8 cellular contexts compared by ENCODE assay signal in the genomic region with DNA sequence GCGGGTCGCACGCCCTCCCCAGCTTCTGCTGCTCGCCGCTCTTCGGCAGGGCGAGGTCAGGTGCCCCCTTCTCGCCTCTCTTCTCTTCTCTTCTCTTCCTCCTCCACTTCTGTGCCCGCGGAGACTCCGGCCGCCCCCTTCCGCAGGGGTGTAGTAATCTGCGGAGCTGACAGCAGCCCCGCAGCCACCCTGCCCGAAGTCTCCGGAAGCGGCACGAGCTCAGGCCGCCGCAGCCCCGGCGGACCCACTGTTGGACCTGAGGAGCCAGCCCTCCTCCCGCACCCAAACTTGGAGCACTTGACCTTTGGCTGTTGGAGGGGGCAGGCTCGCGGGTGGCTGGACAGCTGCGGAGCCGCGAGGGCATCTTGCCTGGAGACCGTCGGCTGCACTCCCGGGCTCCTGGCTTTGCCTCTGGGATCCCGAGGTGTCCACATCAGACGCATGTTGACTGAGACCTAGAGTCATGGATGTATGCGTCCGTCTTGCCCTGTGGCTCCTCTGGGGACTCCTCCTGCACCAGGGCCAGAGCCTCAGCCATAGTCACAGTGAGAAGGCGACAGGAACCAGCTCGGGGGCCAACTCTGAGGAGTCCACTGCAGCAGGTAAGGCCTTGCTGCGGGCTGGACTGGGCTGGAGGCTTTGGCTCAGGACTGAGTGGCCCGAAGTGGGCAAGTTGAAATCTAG. TPM values are rescaled to one million over a fixed set of nuclear protein-coding genes. Genes with fewer than 3 reads are reported as not detected.
DNase-seq lines count a peak whose midpoint lies in the region; ATAC-seq and TF ChIP-seq lines count a peak whose summit lies in the region.

No MANE protein-coding gene starts in this region.

- H3K4me3 ChIP-seq in cardiac muscle cell (peak overlapping the region; percentile 70), trophoblast cell (ENCODE audit: low read depth, low read length) (peak overlapping the region; percentile 81)

- no peaks in the 10 kb centered on the region for H3K36me3 ChIP-seq in cardiac muscle cell
- H3K36me3 ChIP-seq in trophoblast cell (ENCODE audit: control insufficient read depth in 1 of 2, insufficient read depth in 2 of 2, low read length in 2 of 2): no peaks in the 10 kb centered on the region

- H2BK5ac ChIP-seq in trophoblast cell (ENCODE audit: low read depth, low read length, poor library complexity): peak overlapping the region; percentile 28

- no peaks in the 10 kb centered on the region for H3K9me3 Mint-ChIP-seq in activated naive CD4-positive, alpha-beta T cell treated with anti-CD3 and anti-CD28 coated beads, Interleukin-2, amount 50 U/mL, for 72 hours

- peak overlapping the region; percentile 71 for H4K91ac ChIP-seq in trophoblast cell (ENCODE audit: low read depth, low read length)

- H3K27me3 ChIP-seq in cardiac muscle cell: no peaks in the 10 kb centered on the region
- H3K27me3 ChIP-seq in trophoblast cell (ENCODE audit: insufficient read depth, low read length): no peaks in the 10 kb centered on the region

- H3K36me3 Mint-ChIP-seq in activated naive CD4-positive, alpha-beta T cell treated with anti-CD3 and anti-CD28 coated beads, Interleukin-2, amount 50 U/mL, for 72 hours: peaks cover 16% of the 10 kb centered on the region in 2 donors

- ATAC-seq in HG02852 (IDR thresholded peaks at IDR 0.05; ENCODE audit: unreplicated experiment): peak; percentile 10
- peak; percentile 3 to 26 for ATAC-seq in activated naive CD4-positive, alpha-beta T cell treated with anti-CD3 and anti-CD28 coated beads, Interleukin-2, amount 50 U/mL, for 72 hours

- H2BK12ac ChIP-seq in trophoblast cell (ENCODE audit: low read length): no peak overlapping the region

- no peak overlapping the region for H2AK5ac ChIP-seq in trophoblast cell (ENCODE audit: low read length)

- peak overlapping the region; percentile 94 for H3K4me2 ChIP-seq in trophoblast cell (ENCODE audit: low read length)

- peak overlapping the region; percentile 51 for H4K12ac ChIP-seq in trophoblast cell (ENCODE audit: low read depth, low read length)

- peak overlapping the region; percentile 34 for H2BK120ac ChIP-seq in trophoblast cell (ENCODE audit: insufficient read depth, low read length, poor library complexity)

- peak; percentile 77 for DNase-seq in NK-92 treated with Interleukin-12 subunit alpha and Interleukin-12 subunit beta, amount 100 ng/mL, for 24 hours (lab: John Stamatoyannopoulos, UW)
- DNase-seq in NK-92 (lab: John Stamatoyannopoulos, UW; ENCODE audit: unreplicated experiment) (no peak), NOMO-1 (lab: John Stamatoyannopoulos, UW; ENCODE audit: unreplicated experiment in 2 of 2) (peak; percentile 57 to 63), cardiac muscle cell (ENCODE audit: low read depth in 1 of 2, low spot score in 1 of 2) (peak in 1 of 2 donors; percentile 51), trophoblast cell (peak; percentile 3 to 38), NCI-H128 (lab: John Stamatoyannopoulos, UW; ENCODE audit: unreplicated experiment) (no peak)
- peak; percentile 40 to 78 for DNase-seq in activated naive CD4-positive, alpha-beta T cell treated with anti-CD3 and anti-CD28 coated beads, Interleukin-2, amount 50 U/mL, for 72 hours (ENCODE audit: low spot score in 2 of 2)

- H3K4ac ChIP-seq in trophoblast cell (ENCODE audit: low read depth, low read length): peak overlapping the region; percentile 4

- no peak for TF ChIP-seq CTCF in cardiac muscle cell (IDR thresholded peaks at IDR 0.05; ENCODE audit: low read depth, low read length)

- peak overlapping the region; percentile 85 for H2AFZ ChIP-seq in trophoblast cell (ENCODE audit: insufficient read depth, low read length, poor library complexity)

- peak overlapping the region; percentile 97 for H3K27ac Mint-ChIP-seq in activated naive CD4-positive, alpha-beta T cell treated with anti-CD3 and anti-CD28 coated beads, Interleukin-2, amount 50 U/mL, for 72 hours

- no peaks in the 10 kb centered on the region for H3K9me3 ChIP-seq in cardiac muscle cell (ENCODE audit: low read depth)
- H3K9me3 ChIP-seq in trophoblast cell (ENCODE audit: insufficient read depth, low read depth, low read length): no peaks in the 10 kb centered on the region

- H3K9ac ChIP-seq in trophoblast cell (ENCODE audit: low read length): peak overlapping the region; percentile 77

- no CpG with 5 or more reads among the region's 40 CpGs for WGBS in trophoblast cell (ENCODE audit: extremely low coverage, insufficient coverage, insufficient read length)

- H3K4me1 ChIP-seq in cardiac muscle cell (ENCODE audit: low read depth) (peaks cover 43% of the 10 kb centered on the region), trophoblast cell (ENCODE audit: control insufficient read depth in 1 of 2, insufficient read depth in 2 of 2, low read length in 2 of 2) (peaks cover 11 to 16% of the 10 kb centered on the region in 2 experiments)

- peak overlapping the region; percentile 78 for H3K18ac ChIP-seq in trophoblast cell (ENCODE audit: low read length)

- peak overlapping the region; percentile 69 for H3K14ac ChIP-seq in trophoblast cell (ENCODE audit: low read length)

- H3K79me2 ChIP-seq in trophoblast cell (ENCODE audit: control insufficient read depth, insufficient read depth, low read length, poor library complexity): peaks cover 8% of the 10 kb centered on the region

- peaks cover 8% of the 10 kb centered on the region for H3K79me1 ChIP-seq in trophoblast cell (ENCODE audit: low read length)

- peak overlapping the region; percentile 51 for H3K27ac ChIP-seq in cardiac muscle cell
- H3K27ac ChIP-seq in trophoblast cell (ENCODE audit: low read depth, low read length): peak overlapping the region; percentile 12

- H4K8ac ChIP-seq in trophoblast cell (ENCODE audit: low read depth, low read length): peak overlapping the region; percentile 67

- H3K23ac ChIP-seq in trophoblast cell (ENCODE audit: low read length): no peak overlapping the region

RNA-seq across cellular contexts. Expression of a gene that starts 0.5 kb away (rescaled TPM):
- total RNA-seq in activated naive CD4-positive, alpha-beta T cell treated with anti-CD3 and anti-CD28 coated beads, Interleukin-2, amount 50 U/mL, for 72 hours: 10 to 100 TPM; 75.8 to 88.8 TPM
- total RNA-seq in cardiac muscle cell: 23.1 and 60.0 TPM in 2 replicates
- polyA plus RNA-seq in cardiac muscle cell: 16.1 and 33.1 TPM in 2 replicates
- polyA plus RNA-seq in trophoblast cell (2013): 17.6 and 18.0 TPM in 2 replicates

RNA-seq across cellular contexts. Expression of a gene that starts 15.2 kb away (rescaled TPM):
- total RNA-seq in activated naive CD4-positive, alpha-beta T cell treated with anti-CD3 and anti-CD28 coated beads, Interleukin-2, amount 50 U/mL, for 72 hours: 100 to 1,000 TPM; 109 to 154 TPM
- 31.4 and 39.1 TPM in 2 replicates for total RNA-seq in cardiac muscle cell
- 29.2 and 30.1 TPM in 2 replicates for polyA plus RNA-seq in cardiac muscle cell
- 48.3 and 53.7 TPM in 2 replicates for polyA plus RNA-seq in trophoblast cell (2013)

RNA-seq across cellular contexts. Expression of a gene that starts 47.6 kb away (rescaled TPM):
- 10 to 100 TPM; 27.1 to 33.5 TPM for total RNA-seq in activated naive CD4-positive, alpha-beta T cell treated with anti-CD3 and anti-CD28 coated beads, Interleukin-2, amount 50 U/mL, for 72 hours
- total RNA-seq in cardiac muscle cell: 13.0 and 18.2 TPM in 2 replicates
- 24.9 and 26.7 TPM in 2 replicates for polyA plus RNA-seq in cardiac muscle cell
- polyA plus RNA-seq in trophoblast cell (2013): 24.0 TPM in 2 replicates

RNA-seq across cellular contexts. Expression of a gene that starts 58.6 kb away (rescaled TPM):
- 100 to 1,000 TPM in 1 of 2 donors, 10 to 100 TPM in 1; 98.0 to 131 TPM for total RNA-seq in activated naive CD4-positive, alpha-beta T cell treated with anti-CD3 and anti-CD28 coated beads, Interleukin-2, amount 50 U/mL, for 72 hours
- total RNA-seq in cardiac muscle cell: 110 and 142 TPM in 2 replicates
- 20.4 and 27.4 TPM in 2 replicates for polyA plus RNA-seq in cardiac muscle cell
- 75.8 and 77.4 TPM in 2 replicates for polyA plus RNA-seq in trophoblast cell (2013)

Comparison
In these comparisons a context has a peak if more than half of its experiments do, and no peak if none do; other contexts are left out.
1. DNase-seq: peak in NK-92 treated with Interleukin-12 subunit alpha and Interleukin-12 subunit beta, amount 100 ng/mL, for 24 hours (single experiment), NOMO-1 (2 of 2), activated naive CD4-positive, alpha-beta T cell treated with anti-CD3 and anti-CD28 coated beads, Interleukin-2, amount 50 U/mL, for 72 hours (2 of 2) and trophoblast cell (2 of 2); none in NK-92 (single experiment) and NCI-H128 (single experiment).